8 cellular contexts compared by ENCODE assay signal in genomic region chr2:231671617-231672350, GRCh38. TPM values are rescaled to one million over a fixed set of nuclear protein-coding genes. Genes with fewer than 3 reads are reported as not detected.
A peak's percentile ranks its signal among the peaks of the same experiment; 100 is the strongest.
DNase-seq lines count a peak whose midpoint lies in the region; ATAC-seq and TF ChIP-seq lines count a peak whose summit lies in the region.

No MANE protein-coding gene starts in this region.

- peak; percentile 26 for ATAC-seq in HG03097 (IDR thresholded peaks at IDR 0.05; ENCODE audit: low FRiP score, unreplicated experiment)
- ATAC-seq in stimulated activated naive B cell treated with anti-CD40 and anti-IgM and Interleukin-4, amounts not matched to agents 10 μg/mL and 1 μg/mL and 100 μg/mL, for 72 hours (replicated peaks): peak; percentile 41 to 49

- peak overlapping the region; percentile 75 to 84 for H3K9ac ChIP-seq in colonic mucosa (ENCODE audit: low read depth in 2 of 2, low read length in 2 of 2)

- peak; percentile 96 for TF ChIP-seq POLR2A in GM19193 (IDR thresholded peaks at IDR 0.05; ENCODE audit: extremely low read depth, insufficient read depth, insufficient read length)

- peak overlapping the region; percentile 85 to 89 for H3K4me3 Mint-ChIP-seq in stimulated activated naive B cell treated with anti-CD40 and anti-IgM and Interleukin-4, amounts not matched to agents 10 μg/mL and 1 μg/mL and 100 μg/mL, for 72 hours

- DNase-seq in colonic mucosa (peak; percentile 80), GM03348 (ENCODE audit: low spot score) (no peak), NCI-H1105 (lab: John Stamatoyannopoulos, UW) (no peak), SJCRH30 (no peak)
- DNase-seq in stimulated activated naive B cell treated with anti-CD40 and anti-IgM and Interleukin-4, amounts not matched to agents 10 μg/mL and 1 μg/mL and 100 μg/mL, for 72 hours: peak; percentile 83
- DNase-seq in stimulated activated CD4-positive, alpha-beta T cell treated with anti-CD3 and anti-CD28 coated beads, Interleukin-4, amount 100 ng/mL, for 4 hours: no peak

- H3K36me3 ChIP-seq in colonic mucosa: no peaks in the 10 kb centered on the region
- H3K36me3 ChIP-seq in SJCRH30: no peaks in the 10 kb centered on the region

- peak overlapping the region; percentile 100 for H3K27ac Mint-ChIP-seq in stimulated activated naive B cell treated with anti-CD40 and anti-IgM and Interleukin-4, amounts not matched to agents 10 μg/mL and 1 μg/mL and 100 μg/mL, for 72 hours

- no peaks in the 10 kb centered on the region for H3K27me3 Mint-ChIP-seq in stimulated activated naive B cell treated with anti-CD40 and anti-IgM and Interleukin-4, amounts not matched to agents 10 μg/mL and 1 μg/mL and 100 μg/mL, for 72 hours

- H3K4me3 ChIP-seq in colonic mucosa (no peak overlapping the region), SJCRH30 (no peak overlapping the region)

- H3K4me1 ChIP-seq in colonic mucosa (peaks cover 27% of the 10 kb centered on the region), SJCRH30 (peaks cover 29% of the 10 kb centered on the region)

- H3K9me3 ChIP-seq in colonic mucosa: no peaks in the 10 kb centered on the region
- no peaks in the 10 kb centered on the region for H3K9me3 ChIP-seq in SJCRH30 (replicated peaks)

- H3K27me3 ChIP-seq in colonic mucosa: no peaks in the 10 kb centered on the region
- H3K27me3 ChIP-seq in SJCRH30: no peaks in the 10 kb centered on the region

- peaks cover 0 to 4% of the 10 kb centered on the region in 2 donors for H3K9me3 Mint-ChIP-seq in stimulated activated naive B cell treated with anti-CD40 and anti-IgM and Interleukin-4, amounts not matched to agents 10 μg/mL and 1 μg/mL and 100 μg/mL, for 72 hours

- H3K27ac ChIP-seq in colonic mucosa (peak overlapping the region; percentile 95), SJCRH30 (no peak overlapping the region)

- TF ChIP-seq CTCF in colonic mucosa (IDR thresholded peaks at IDR 0.05): no peak

- intact Hi-C loops in colonic mucosa (cut with DNase I): no loop called here

- peaks cover 0 to 9% of the 10 kb centered on the region in 2 donors for H3K36me3 Mint-ChIP-seq in stimulated activated naive B cell treated with anti-CD40 and anti-IgM and Interleukin-4, amounts not matched to agents 10 μg/mL and 1 μg/mL and 100 μg/mL, for 72 hours

- peaks cover 70 to 93% of the 10 kb centered on the region in 2 donors for H3K4me1 Mint-ChIP-seq in stimulated activated naive B cell treated with anti-CD40 and anti-IgM and Interleukin-4, amounts not matched to agents 10 μg/mL and 1 μg/mL and 100 μg/mL, for 72 hours

RNA-seq across cellular contexts. Expression of gene PTMA, which starts 36.5 kb away (rescaled TPM):
- total RNA-seq in colonic mucosa: 1,000 to 10,000 TPM; 1,195 to 1,836 TPM
- 1,694 and 1,855 TPM in 2 replicates for total RNA-seq in SJCRH30 (2014; rRNA removed; shearing (Covaris generic))

Comparison
In these comparisons a context has a peak if more than half of its experiments do, and no peak if none do; other contexts are left out.
1. DNase-seq: peak in colonic mucosa (single experiment) and stimulated activated naive B cell treated with anti-CD40 and anti-IgM and Interleukin-4, amounts not matched to agents 10 μg/mL and 1 μg/mL and 100 μg/mL, for 72 hours (single experiment); none in GM03348 (single experiment), stimulated activated CD4-positive, alpha-beta T cell treated with anti-CD3 and anti-CD28 coated beads, Interleukin-4, amount 100 ng/mL, for 4 hours (0 of 2), NCI-H1105 (single experiment) and SJCRH30 (0 of 2).